8 cellular contexts compared by ENCODE assay signal in genomic region chr7:2299131-2299829, GRCh38. TPM values are rescaled to one million over a fixed set of nuclear protein-coding genes. Genes with fewer than 3 reads are reported as not detected.
DNase-seq lines count a peak whose midpoint lies in the region; ATAC-seq and TF ChIP-seq lines count a peak whose summit lies in the region.

No MANE protein-coding gene starts in this region.

- peaks cover 19% of the 10 kb centered on the region for H3K79me2 ChIP-seq in PC-3 (ENCODE audit: low read length)

- H3K36me3 ChIP-seq in BLaER1, result no peaks in the 10 kb centered on the region
- H3K36me3 ChIP-seq in PC-3 (ENCODE audit: low read depth, low read length), result no peaks in the 10 kb centered on the region

- H3K9me3 Mint-ChIP-seq in IgD-negative memory B cell (peaks cover 0 to 3% (median 0%) of the 10 kb centered on the region in 3 donors), T-cell (no peaks in the 10 kb centered on the region)

- POLR2A ChIA-PET in PC-3 (lab: Charles Lee; ENCODE audit: unreplicated experiment), result no interaction called here
- POLR2A ChIA-PET in T-cell (lab: Charles Lee), result no interaction called here

- no peaks in the 10 kb centered on the region for H4K20me1 ChIP-seq in BLaER1
- H4K20me1 ChIP-seq in PC-3 (ENCODE audit: low read length), result no peaks in the 10 kb centered on the region

- H3K27ac ChIP-seq in BLaER1, result peak overlapping the region; percentile 64
- H3K27ac ChIP-seq in PC-3 (ENCODE audit: low read length), result no peak overlapping the region

- no peaks in the 10 kb centered on the region for H3F3A ChIP-seq in PC-3 (ENCODE audit: low read length, unreplicated experiment)

- H3K4me3 Mint-ChIP-seq in IgD-negative memory B cell (peak overlapping the region; percentile 67 to 93 (median 87)), T-cell (peak overlapping the region in 1 of 3 donors; percentile 5)

- H3K9ac ChIP-seq in BLaER1, result peak overlapping the region; percentile 46
- no peak overlapping the region for H3K9ac ChIP-seq in PC-3 (ENCODE audit: low read length)

- CTCF ChIA-PET in PC-3 (lab: Charles Lee), result no interaction called here
- CTCF ChIA-PET in T-cell (lab: Charles Lee), result no interaction called here

- intact Hi-C loops in PC-3 (cut with micrococcal nuclease), result no loop called here

- H3K27me3 ChIP-seq in BLaER1 (no peaks in the 10 kb centered on the region), PC-3 (ENCODE audit: low read length) (no peaks in the 10 kb centered on the region)

- H3K27ac Mint-ChIP-seq in IgD-negative memory B cell (peak overlapping the region; percentile 81 to 96 (median 90)), T-cell (no peak overlapping the region)

- H3K9me2 ChIP-seq in PC-3 (replicated peaks; ENCODE audit: low read length), result no peaks in the 10 kb centered on the region

- H3K36me3 Mint-ChIP-seq in IgD-negative memory B cell (peaks cover 5% of the 10 kb centered on the region), T-cell (no peaks in the 10 kb centered on the region)

- DNase-seq in fibroblast of the aortic adventitia (ENCODE audit: low read depth) (peak; percentile 73), NCI-H2081 treated with DMSO at 0.1 percent for 48 hours (lab: John Stamatoyannopoulos, UW) (no peak), PC-3 (no peak), T-cell (no peak)
- peak; percentile 57 for DNase-seq in stimulated activated CD8-positive, alpha-beta memory T cell treated with anti-CD3 and anti-CD28 coated beads, Interleukin-4, amount 100 ng/mL, for 48 hours

- TF ChIP-seq CTCF in fibroblast of the aortic adventitia (IDR thresholded peaks at IDR 0.05; ENCODE audit: insufficient read depth, low read length) (no peak), PC-3 (conservative IDR thresholded peaks at IDR 0.05; ENCODE audit: low read depth, low read length) (no peak)

- H3K4me1 Mint-ChIP-seq in IgD-negative memory B cell (peaks cover 48 to 49% (median 48%) of the 10 kb centered on the region in 3 donors), T-cell (peaks cover 0 to 17% (median 4%) of the 10 kb centered on the region in 3 donors)

- H3K4me3 ChIP-seq in BLaER1, result peak overlapping the region; percentile 54
- H3K4me3 ChIP-seq in fibroblast of the aortic adventitia (ENCODE audit: low read depth, low read length), result peak overlapping the region; percentile 37
- H3K4me3 ChIP-seq in PC-3 (ENCODE audit: low read length), result no peak overlapping the region

- peak overlapping the region; percentile 91 for H3K4me2 ChIP-seq in BLaER1
- H3K4me2 ChIP-seq in PC-3 (ENCODE audit: low read length), result no peak overlapping the region

- ATAC-seq in GM19395 (IDR thresholded peaks at IDR 0.05; ENCODE audit: unreplicated experiment) (peak; percentile 63), PC-3 (no peak), T-cell (replicated peaks in 1 of 4) (no peak)

- no TSS peak for BruUV-seq in PC-3 (replicated peaks; lab: Mats Ljungman, UMichigan)

- H3K4me1 ChIP-seq in BLaER1 (peaks cover 71% of the 10 kb centered on the region), PC-3 (ENCODE audit: insufficient read depth, low read length) (peaks cover 4% of the 10 kb centered on the region; the same call in 1 of the 2 replicates)

- H3K27me3 Mint-ChIP-seq in IgD-negative memory B cell (no peaks in the 10 kb centered on the region), T-cell (no peaks in the 10 kb centered on the region)

- peaks cover 12% of the 10 kb centered on the region for H3K9me3 ChIP-seq in BLaER1
- no peaks in the 10 kb centered on the region for H3K9me3 ChIP-seq in PC-3 (ENCODE audit: low read length)

- no peak overlapping the region for H2AFZ ChIP-seq in PC-3 (ENCODE audit: low read length)

RNA-seq across cellular contexts. Expression of gene SNX8, which starts 15.0 kb away (rescaled TPM):
- 61.3 TPM for polyA plus RNA-seq in IgD-negative memory B cell
- 12.1 and 19.4 TPM in 2 replicates for total RNA-seq in fibroblast of the aortic adventitia (ENCODE audit: low replicate concordance)
- 12.3 and 20.5 TPM in 2 replicates for total RNA-seq in PC-3 (2014; rRNA removed)
- 10 to 100 TPM in 2 of 5 donors, 1 to 10 TPM in 3; 8.4 to 14.6 (median 9.9) TPM for total RNA-seq in T-cell

RNA-seq across cellular contexts. Expression of gene EIF3B, which starts 55.3 kb away (rescaled TPM):
- polyA plus RNA-seq in IgD-negative memory B cell, result 84.4 TPM
- 150 and 173 TPM in 2 replicates for total RNA-seq in fibroblast of the aortic adventitia (ENCODE audit: low replicate concordance)
- total RNA-seq in PC-3 (2014; rRNA removed), result 289 and 377 TPM in 2 replicates
- 100 to 1,000 TPM; 150 to 169 (median 165) TPM for total RNA-seq in T-cell

RNA-seq across cellular contexts. Expression of gene NUDT1, which starts 57.3 kb away (rescaled TPM):
- 52.1 TPM for polyA plus RNA-seq in IgD-negative memory B cell
- total RNA-seq in fibroblast of the aortic adventitia (ENCODE audit: low replicate concordance), result 8.3 and 16.3 TPM in 2 replicates
- total RNA-seq in PC-3 (2014; rRNA removed), result 58.5 and 59.3 TPM in 2 replicates
- 10 to 100 TPM; 12.0 to 29.7 (median 21.4) TPM for total RNA-seq in T-cell

RNA-seq across cellular contexts. Expression of gene MRM2, which starts 57.3 kb away (rescaled TPM):
- polyA plus RNA-seq in IgD-negative memory B cell, result 67.8 TPM
- total RNA-seq in fibroblast of the aortic adventitia (ENCODE audit: low replicate concordance) (17.7 and 20.7 TPM in 2 replicates), PC-3 (2014; rRNA removed) (42.6 and 42.9 TPM in 2 replicates), T-cell (10 to 100 TPM in 3 of 5 donors, 1 to 10 TPM in 2; 6.5 to 20.0 (median 17.9) TPM)

Comparison
In these comparisons a context has a peak if more than half of its experiments do, and no peak if none do; other contexts are left out.
1. H3K27ac Mint-ChIP-seq: peak in IgD-negative memory B cell (3 of 3); none in T-cell (0 of 2).
2. DNase-seq: peak in fibroblast of the aortic adventitia (single experiment) and stimulated activated CD8-positive, alpha-beta memory T cell treated with anti-CD3 and anti-CD28 coated beads, Interleukin-4, amount 100 ng/mL, for 48 hours (single experiment); none in NCI-H2081 treated with DMSO at 0.1 percent for 48 hours (single experiment), PC-3 (single experiment) and T-cell (0 of 34).